10 cellular contexts compared by ENCODE assay signal in the genomic region with DNA sequence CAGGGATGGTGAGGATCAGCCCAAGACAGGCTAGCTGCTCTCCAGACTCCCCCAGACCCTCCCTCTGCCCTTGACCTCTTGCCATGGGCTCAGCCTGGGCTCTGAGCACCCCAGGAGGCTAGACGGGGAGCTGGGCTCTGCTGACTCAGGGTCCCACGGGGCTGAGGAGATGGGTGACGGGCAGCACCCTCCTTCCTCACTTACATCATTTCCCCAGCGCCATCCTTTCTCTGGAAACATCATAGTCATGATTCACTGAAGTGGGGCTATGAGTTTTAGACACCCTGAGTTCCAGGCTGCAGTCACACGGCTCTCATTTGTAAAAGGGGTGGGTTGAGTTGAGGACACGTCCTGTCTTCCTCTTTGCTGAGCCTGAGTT. TPM values are rescaled to one million over a fixed set of nuclear protein-coding genes. Genes with fewer than 3 reads are reported as not detected.
DNase-seq lines count a peak whose midpoint lies in the region; ATAC-seq, FAIRE-seq and TF ChIP-seq lines count a peak whose summit lies in the region.
"Had no signal": no experiment of that assay in that cellular context is flagged by ENCODE, and none has a peak within 500 bp of the region (broad histone marks: within the 10 kb centered on the region; RNA-seq: fewer than 3 reads in every experiment).

No MANE protein-coding gene starts in this region.

- no peak for ATAC-seq in HepG2
- peak; percentile 25 for ATAC-seq in lung (ENCODE audit: insufficient read depth, low FRiP score)
- ATAC-seq in upper lobe of left lung (ENCODE audit: low FRiP score in 2 of 2) = peak; percentile 2 to 52

- DNase-seq in HepG2 (ENCODE audit: low spot score) (no peak), lung (ENCODE audit: low spot score) (peak; percentile 45), upper lobe of left lung (peak in 1 of 2 donors; percentile 74), NCI-H345 treated with DMSO at 0.1 percent for 48 hours (lab: John Stamatoyannopoulos, UW; ENCODE audit: unreplicated experiment) (no peak), DMS114 treated with DMSO at 0.1 percent for 48 hours (lab: John Stamatoyannopoulos, UW; ENCODE audit: unreplicated experiment) (no peak), NCI-H2171 treated with DMSO at 0.1 percent for 48 hours (lab: John Stamatoyannopoulos, UW) (no peak)
- peak; percentile 15 to 37 for DNase-seq in activated CD4-positive, alpha-beta T cell treated with anti-CD3 and anti-CD28 coated beads, Interleukin-2, amount 50 U/mL, for 48 hours
- DNase-seq: NCI-H510A had no signal

- CTCF ChIA-PET in HepG2 (lab: Yijun Ruan, JAX; ENCODE audit: low intra/inter-chr PET ratio, low total read pairs) = no interaction called here

- no peak for TF ChIP-seq RAD21 in liver (IDR thresholded peaks at IDR 0.05)
- TF ChIP-seq RAD21 in HepG2 (CRISPR knock-in tag; IDR thresholded peaks at IDR 0.05) = no peak

- H3K27ac ChIP-seq in liver (ENCODE audit: low read depth in 1 of 2, low read length in 2 of 2) (peak overlapping the region; percentile 40 to 70), HepG2 (ENCODE audit: extremely low read length, insufficient read depth, low read length) (no peak overlapping the region), lung (ENCODE audit: low read depth in 1 of 2, low read length in 1 of 2) (peak overlapping the region in 1 of 2 donors; percentile 62), upper lobe of left lung (peak overlapping the region; percentile 73 to 90 (median 86))

- no peak overlapping the region for H3K4me3 ChIP-seq in liver (ENCODE audit: low read depth in 1 of 3, low read length in 3 of 3)
- no peak overlapping the region for H3K4me3 ChIP-seq in HepG2 (replicated peaks in 1 of 3; ENCODE audit: insufficient read depth in 1 of 3, low read depth in 2 of 3, low read length in 3 of 3)
- H3K4me3 ChIP-seq in lung = no peak overlapping the region
- no peak overlapping the region for H3K4me3 ChIP-seq in upper lobe of left lung

- H2AFZ ChIP-seq in HepG2 (ENCODE audit: low read length) = no peak overlapping the region

- POLR2A ChIA-PET in HepG2 (lab: Yijun Ruan, JAX) = no interaction called here

- no peak for FAIRE-seq in HepG2 (lab: Jason Lieb, UNC)
- FAIRE-seq: TTC549 had no signal

- TF ChIP-seq POLR2A in HepG2 (IDR thresholded peaks at IDR 0.05; ENCODE audit: insufficient read depth in 1 of 2, low read depth in 2 of 2, low read length in 2 of 2) (no peak), upper lobe of left lung (IDR thresholded peaks at IDR 0.05) (peak in 1 of 4 donors; percentile 72)

- TF ChIP-seq EP300 in HepG2 (IDR thresholded peaks at IDR 0.05; ENCODE audit: low read depth in 2 of 2, low read length in 2 of 2) (no peak), HepG2 (CRISPR knock-in tag; IDR thresholded peaks at IDR 0.05; ENCODE audit: borderline replicate concordance) (no peak), upper lobe of left lung (IDR thresholded peaks at IDR 0.05) (no peak)

- no peaks in the 10 kb centered on the region for H3K9me3 ChIP-seq in liver (ENCODE audit: control insufficient read depth in 4 of 4, low read length in 3 of 4)
- no peaks in the 10 kb centered on the region for H3K9me3 ChIP-seq in HepG2 (ENCODE audit: low read length)
- no peaks in the 10 kb centered on the region for H3K9me3 ChIP-seq in lung (ENCODE audit: control insufficient read depth in 2 of 2, insufficient read depth in 1 of 2, low read length in 1 of 2)
- H3K9me3 ChIP-seq in upper lobe of left lung = no peaks in the 10 kb centered on the region

- in situ Hi-C loops in HepG2 (cut with HindIII; ENCODE audit: extremely low pct_ligation_motif_present, low pct_unique_long_range_greater_than_20kb) = no loop called here

- H3K36me3 ChIP-seq in liver (ENCODE audit: control insufficient read depth in 4 of 4, insufficient read depth in 3 of 4, low read depth in 1 of 4, low read length in 3 of 4) (no peaks in the 10 kb centered on the region), HepG2 (replicated peaks in 1 of 2; ENCODE audit: control insufficient read depth in 1 of 2, insufficient read depth in 2 of 2, low read length in 2 of 2) (no peaks in the 10 kb centered on the region), lung (ENCODE audit: control insufficient read depth in 2 of 2, insufficient read depth in 2 of 2, low read length in 2 of 2) (no peaks in the 10 kb centered on the region), upper lobe of left lung (no peaks in the 10 kb centered on the region)

- 51% methylated on average over 6 of the region's 6 CpGs for WGBS in liver
- WGBS in HepG2 (ENCODE audit: low lambda C conversion rate) = 8% methylated on average over 6 of the region's 6 CpGs
- 23 to 25% methylated on average over 6 of the region's 6 CpGs for WGBS in lung, 2 donors
- WGBS in upper lobe of left lung, 2 donors = 34 to 43% methylated on average over 4 to 6 of the region's 6 CpGs

- intact Hi-C loops in HepG2 (cut with micrococcal nuclease; ENCODE audit: unreplicated experiment) = no loop called here

- no peaks in the 10 kb centered on the region for H3K27me3 ChIP-seq in liver (ENCODE audit: control insufficient read depth in 4 of 4, insufficient read depth in 4 of 4, low read length in 3 of 4)
- peaks cover 9 to 39% of the 10 kb centered on the region in 2 experiments; a peak in 4 of 5 replicates for H3K27me3 ChIP-seq in HepG2 (ENCODE audit: control insufficient read depth in 1 of 2, insufficient read depth in 2 of 2, low read length in 2 of 2)
- H3K27me3 ChIP-seq in lung (ENCODE audit: control insufficient read depth, insufficient read depth) = no peaks in the 10 kb centered on the region
- H3K27me3 ChIP-seq in upper lobe of left lung = no peaks in the 10 kb centered on the region

- TF ChIP-seq CTCF in liver (IDR thresholded peaks at IDR 0.05; ENCODE audit: low read depth, low read length, missing input control) (no peak), HepG2 (CRISPR knock-in tag; IDR thresholded peaks at IDR 0.05) (no peak), lung (IDR thresholded peaks at IDR 0.05; ENCODE audit: control extremely low read depth, extremely low read depth) (no peak), upper lobe of left lung (IDR thresholded peaks at IDR 0.05) (no peak)

- H3K4me1 ChIP-seq in liver (ENCODE audit: control insufficient read depth in 4 of 4, insufficient read depth in 4 of 4, low read length in 3 of 4) (no peaks in the 10 kb centered on the region), HepG2 (ENCODE audit: insufficient read depth, low read length) (no peaks in the 10 kb centered on the region), lung (ENCODE audit: control insufficient read depth in 2 of 2, insufficient read depth in 2 of 2, low read length in 2 of 2) (peaks cover 0 to 2% of the 10 kb centered on the region in 2 donors), upper lobe of left lung (no peaks in the 10 kb centered on the region)

- H4K20me1 ChIP-seq in HepG2 (ENCODE audit: insufficient read depth, low read length) = no peaks in the 10 kb centered on the region

- no peak overlapping the region for H3K4me2 ChIP-seq in HepG2 (ENCODE audit: low read depth, low read length)

- H3K9ac ChIP-seq in liver (ENCODE audit: low read depth in 1 of 2, low read length in 2 of 2) = peak overlapping the region in 1 of 2 donors; percentile 32
- no peak overlapping the region for H3K9ac ChIP-seq in HepG2 (ENCODE audit: insufficient read depth, low read depth, low read length)

- BruUV-seq in HepG2 (replicated peaks; lab: Mats Ljungman, UMichigan) = no TSS peak

- no peaks in the 10 kb centered on the region for H3K79me2 ChIP-seq in HepG2 (ENCODE audit: insufficient read depth, low read length)

RNA-seq across cellular contexts. Expression of a gene that starts 3.0 kb away (rescaled TPM):
- total RNA-seq in liver = 1 to 10 TPM; 2.5 to 9.6 TPM
- polyA plus RNA-seq in liver = 1 to 10 TPM; 1.1 to 1.2 TPM
- not detected in 2 replicates for total RNA-seq in HepG2 (2016; rRNA removed; fragmentation: Illumina TruSeq; extraction: Trizol)
- total RNA-seq in HepG2 (2016; cell fraction: cytosol; rRNA removed; fragmentation: Illumina TruSeq; extraction: Trizol; ENCODE audit: low read depth) = 0.18 TPM in 1 of 2 replicates, not detected in the other
- total RNA-seq in HepG2 (2016; cell fraction: insoluble cytoplasmic fraction; rRNA removed; fragmentation: Illumina TruSeq; extraction: Trizol) = not detected in 2 replicates
- not detected in 2 replicates for total RNA-seq in HepG2 (2016; cell fraction: membrane; rRNA removed; fragmentation: Illumina TruSeq; extraction: Trizol)
- total RNA-seq in HepG2 (2016; cell fraction: nucleus; rRNA removed; fragmentation: Illumina TruSeq; extraction: Trizol) = not detected in 2 replicates
- polyA plus RNA-seq in HepG2 (2011; rRNA removed) = 0.32 and 0.42 TPM in 2 replicates
- 0.12 and 0.23 TPM in 2 replicates for polyA plus RNA-seq in HepG2 (2011; cell fraction: cytosol; rRNA removed)
- 1.00 and 1.2 TPM in 2 replicates for polyA plus RNA-seq in HepG2 (2011; cell fraction: nucleus; rRNA removed)
- 0.07 and 0.17 TPM in 2 replicates for polyA plus RNA-seq in HepG2 (2012)
- polyA plus RNA-seq in HepG2 (2016; cell fraction: cytosol; fragmentation: Illumina TruSeq; extraction: Trizol; ENCODE audit: low read depth) = not detected in 2 replicates
- not detected in 2 replicates for polyA plus RNA-seq in HepG2 (2016; cell fraction: insoluble cytoplasmic fraction; fragmentation: Illumina TruSeq; extraction: Trizol; ENCODE audit: low read depth)
- not detected in 2 replicates for polyA plus RNA-seq in HepG2 (2016; cell fraction: membrane; fragmentation: Illumina TruSeq; extraction: Trizol; ENCODE audit: low read depth)
- not detected in 2 replicates for polyA plus RNA-seq in HepG2 (2016; cell fraction: nucleus; fragmentation: Illumina TruSeq; extraction: Trizol; ENCODE audit: insufficient read depth, low read depth)
- 0.05 and 0.28 TPM in 2 replicates for polyA minus RNA-seq in HepG2 (2011; rRNA and poly(A)+ RNA removed; ENCODE audit: low replicate concordance)
- polyA minus RNA-seq in HepG2 (2011; cell fraction: cytosol; rRNA and poly(A)+ RNA removed) = 0.30 TPM in 1 of 2 replicates, not detected in the other
- polyA minus RNA-seq in HepG2 (2011; cell fraction: nucleus; rRNA and poly(A)+ RNA removed) = 0.13 and 0.37 TPM in 2 replicates
- total RNA-seq in lung = 100 to 1,000 TPM in 1 of 2 donors, 10 to 100 TPM in 1; 38.1 to 134 TPM
- polyA plus RNA-seq in lung = 100 to 1,000 TPM in 1 of 2 donors, 10 to 100 TPM in 1; 93.1 to 148 TPM
- 100 to 1,000 TPM in 4 of 6 donors, 10 to 100 TPM in 2; 24.0 to 318 (median 134) TPM for total RNA-seq in upper lobe of left lung

RNA-seq across cellular contexts. Expression of a gene that starts 41.2 kb away (rescaled TPM):
- total RNA-seq in liver = 1 to 10 TPM; 2.0 to 3.6 TPM
- polyA plus RNA-seq in liver = 1 to 10 TPM in 1 of 2 donors, under 1 TPM in 1; 0.04 to 2.1 TPM
- total RNA-seq in HepG2 (2016; rRNA removed; fragmentation: Illumina TruSeq; extraction: Trizol) = not detected in 2 replicates
- total RNA-seq in HepG2 (2016; cell fraction: cytosol; rRNA removed; fragmentation: Illumina TruSeq; extraction: Trizol; ENCODE audit: low read depth) = not detected in 2 replicates
- not detected in 2 replicates for total RNA-seq in HepG2 (2016; cell fraction: insoluble cytoplasmic fraction; rRNA removed; fragmentation: Illumina TruSeq; extraction: Trizol)
- not detected in 2 replicates for total RNA-seq in HepG2 (2016; cell fraction: membrane; rRNA removed; fragmentation: Illumina TruSeq; extraction: Trizol)
- not detected in 2 replicates for total RNA-seq in HepG2 (2016; cell fraction: nucleus; rRNA removed; fragmentation: Illumina TruSeq; extraction: Trizol)
- not detected in 2 replicates for polyA plus RNA-seq in HepG2 (2011; rRNA removed)
- polyA plus RNA-seq in HepG2 (2011; cell fraction: cytosol; rRNA removed) = not detected in 2 replicates
- not detected in 2 replicates for polyA plus RNA-seq in HepG2 (2011; cell fraction: nucleus; rRNA removed)
- polyA plus RNA-seq in HepG2 (2012) = not detected in 2 replicates
- not detected in 2 replicates for polyA plus RNA-seq in HepG2 (2016; cell fraction: cytosol; fragmentation: Illumina TruSeq; extraction: Trizol; ENCODE audit: low read depth)
- polyA plus RNA-seq in HepG2 (2016; cell fraction: insoluble cytoplasmic fraction; fragmentation: Illumina TruSeq; extraction: Trizol; ENCODE audit: low read depth) = not detected in 2 replicates
- not detected in 2 replicates for polyA plus RNA-seq in HepG2 (2016; cell fraction: membrane; fragmentation: Illumina TruSeq; extraction: Trizol; ENCODE audit: low read depth)
- not detected in 2 replicates for polyA plus RNA-seq in HepG2 (2016; cell fraction: nucleus; fragmentation: Illumina TruSeq; extraction: Trizol; ENCODE audit: insufficient read depth, low read depth)
- not detected in 2 replicates for polyA minus RNA-seq in HepG2 (2011; rRNA and poly(A)+ RNA removed; ENCODE audit: low replicate concordance)
- polyA minus RNA-seq in HepG2 (2011; cell fraction: cytosol; rRNA and poly(A)+ RNA removed) = not detected in 2 replicates
- not detected in 2 replicates for polyA minus RNA-seq in HepG2 (2011; cell fraction: nucleus; rRNA and poly(A)+ RNA removed)
- 1 to 10 TPM in 1 of 2 donors, under 1 TPM in 1; 0.43 to 1.5 TPM for total RNA-seq in lung
- polyA plus RNA-seq in lung = under 1 TPM; 0.19 to 0.24 TPM
- under 1 TPM in 3 of 6 donors, not detected in 3; 0.15 to 0.69 (median 0.52) TPM for total RNA-seq in upper lobe of left lung

Comparison
In these comparisons a context has a peak if more than half of its experiments do, and no peak if none do; other contexts are left out.
1. DNase-seq: peak in activated CD4-positive, alpha-beta T cell treated with anti-CD3 and anti-CD28 coated beads, Interleukin-2, amount 50 U/mL, for 48 hours (2 of 2) and lung (single experiment); none in HepG2 (single experiment), NCI-H345 treated with DMSO at 0.1 percent for 48 hours (single experiment), DMS114 treated with DMSO at 0.1 percent for 48 hours (single experiment) and NCI-H2171 treated with DMSO at 0.1 percent for 48 hours (single experiment).